ENCODE assay signal across 8 cellular contexts in the genomic region with DNA sequence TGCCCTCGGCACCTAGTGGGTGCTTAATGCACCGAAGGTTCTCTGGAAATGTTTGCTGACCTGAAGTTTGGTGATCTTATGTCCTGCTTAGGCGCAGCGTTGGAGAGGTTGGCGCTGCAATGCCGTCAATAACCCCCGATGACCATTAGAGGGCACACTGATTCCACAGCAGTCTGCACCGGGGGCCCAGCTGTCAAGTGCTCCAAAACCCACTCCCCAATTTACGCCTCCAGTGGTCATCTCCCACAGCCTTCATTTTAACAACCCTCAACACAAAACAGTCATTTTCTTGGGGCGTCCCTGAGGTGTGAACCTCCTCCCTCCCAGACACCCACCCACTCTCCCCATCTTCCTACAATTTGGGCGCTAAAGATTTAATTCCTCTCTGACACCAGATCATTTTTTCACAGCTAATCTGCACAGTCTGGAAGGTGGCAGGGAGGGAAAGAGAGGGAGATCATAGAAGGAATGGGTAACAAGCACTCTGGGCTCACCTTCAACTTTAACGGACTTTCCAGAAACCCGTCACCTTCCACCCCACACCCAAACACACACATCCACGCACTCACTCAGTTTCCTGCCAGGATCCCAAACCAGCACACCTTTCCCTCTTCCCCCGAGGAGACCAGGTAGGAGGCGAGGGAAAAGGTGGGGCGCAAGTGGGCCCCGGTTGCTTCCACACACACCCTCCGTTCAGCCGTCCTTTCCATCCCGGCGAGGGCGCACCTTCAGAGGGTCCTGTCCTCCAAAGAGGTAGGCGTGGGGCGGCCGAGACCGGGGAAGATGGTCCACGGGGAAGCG. TPM values are rescaled to one million over a fixed set of nuclear protein-coding genes. Genes with fewer than 3 reads are reported as not detected.
DNase-seq lines count a peak whose midpoint lies in the region; ATAC-seq and TF ChIP-seq lines count a peak whose summit lies in the region.

No MANE protein-coding gene starts in this region.

- H3K36me3 ChIP-seq in ectodermal cell (ENCODE audit: control insufficient read depth, insufficient read depth, low read length) (no peaks in the 10 kb centered on the region), lower lobe of right lung (peaks cover 14% of the 10 kb centered on the region)

- H3K4me3 ChIP-seq in ectodermal cell (ENCODE audit: insufficient read depth, low read depth, low read length) (peak overlapping the region; percentile 38), lower lobe of right lung (peak overlapping the region; percentile 76)

- peak overlapping the region; percentile 73 to 85 for H3K4me3 Mint-ChIP-seq in stimulated activated naive B cell treated with anti-CD40 and anti-IgM and Interleukin-4, amounts not matched to agents 10 μg/mL and 1 μg/mL and 100 μg/mL, for 72 hours

- H3K27me3 ChIP-seq in ectodermal cell (ENCODE audit: control insufficient read depth, insufficient read depth, low read length, poor library complexity, severe bottlenecking) (peaks cover 48% of the 10 kb centered on the region), lower lobe of right lung (ENCODE audit: low read depth) (peaks cover 13% of the 10 kb centered on the region)

- WGBS in ectodermal cell, 2 experiments = 6 to 7% methylated on average over 29 of the region's 29 CpGs

- H3K9me3 Mint-ChIP-seq in stimulated activated naive B cell treated with anti-CD40 and anti-IgM and Interleukin-4, amounts not matched to agents 10 μg/mL and 1 μg/mL and 100 μg/mL, for 72 hours = no peaks in the 10 kb centered on the region

- peak overlapping the region; percentile 80 for H3K27ac Mint-ChIP-seq in stimulated activated naive B cell treated with anti-CD40 and anti-IgM and Interleukin-4, amounts not matched to agents 10 μg/mL and 1 μg/mL and 100 μg/mL, for 72 hours

- DNase-seq in NCI-H2081 (lab: John Stamatoyannopoulos, UW) = peak; percentile 50 to 64
- no peak for DNase-seq in NCI-H2081 treated with DMSO at 0.1 percent for 48 hours (lab: John Stamatoyannopoulos, UW)
- peak; percentile 35 for DNase-seq in NCI-H1105 (lab: John Stamatoyannopoulos, UW)
- DNase-seq in activated CD4-positive, alpha-beta T cell treated with anti-CD3 and anti-CD28 coated beads for 1 hour = peak; percentile 21
- peak; percentile 58 for DNase-seq in lower lobe of right lung
- peak; percentile 19 for DNase-seq in stimulated activated naive B cell treated with anti-CD40 and anti-IgM and Interleukin-4, amounts not matched to agents 10 μg/mL and 1 μg/mL and 100 μg/mL, for 72 hours

- peaks cover 40% of the 10 kb centered on the region in 2 donors for H3K27me3 Mint-ChIP-seq in stimulated activated naive B cell treated with anti-CD40 and anti-IgM and Interleukin-4, amounts not matched to agents 10 μg/mL and 1 μg/mL and 100 μg/mL, for 72 hours

- H3K9me3 ChIP-seq in ectodermal cell (ENCODE audit: control insufficient read depth, low read length) = no peaks in the 10 kb centered on the region
- H3K9me3 ChIP-seq in lower lobe of right lung = no peaks in the 10 kb centered on the region

- ATAC-seq in lower lobe of right lung (peak; percentile 77 to 78), GM18498 (IDR thresholded peaks at IDR 0.05; ENCODE audit: unreplicated experiment) (no peak)
- ATAC-seq in stimulated activated naive B cell treated with anti-CD40 and anti-IgM and Interleukin-4, amounts not matched to agents 10 μg/mL and 1 μg/mL and 100 μg/mL, for 72 hours (replicated peaks) = peak; percentile 59 to 66

- H3K36me3 Mint-ChIP-seq in stimulated activated naive B cell treated with anti-CD40 and anti-IgM and Interleukin-4, amounts not matched to agents 10 μg/mL and 1 μg/mL and 100 μg/mL, for 72 hours = peaks cover 0 to 3% of the 10 kb centered on the region in 2 donors

- H3K4me1 Mint-ChIP-seq in stimulated activated naive B cell treated with anti-CD40 and anti-IgM and Interleukin-4, amounts not matched to agents 10 μg/mL and 1 μg/mL and 100 μg/mL, for 72 hours = peaks cover 21 to 28% of the 10 kb centered on the region in 2 donors

- H3K4me1 ChIP-seq in ectodermal cell (ENCODE audit: control insufficient read depth, insufficient read depth, low read length) = no peaks in the 10 kb centered on the region
- peaks cover 32% of the 10 kb centered on the region for H3K4me1 ChIP-seq in lower lobe of right lung

- TF ChIP-seq CTCF in lower lobe of right lung (IDR thresholded peaks at IDR 0.05) = peak; percentile 91

- intact Hi-C loops in lower lobe of right lung (cut with DNase I) = no loop called here

- H3K27ac ChIP-seq in ectodermal cell (ENCODE audit: insufficient read depth, low read depth, low read length, poor library complexity, severe bottlenecking) = no peak overlapping the region
- H3K27ac ChIP-seq in lower lobe of right lung = peak overlapping the region; percentile 77

RNA-seq across cellular contexts. Expression of gene NPR1, which starts 0.6 kb away (rescaled TPM):
- polyA plus RNA-seq in ectodermal cell (2013, experiment 1 of 4) = 0.63 TPM
- 0.43 TPM for polyA plus RNA-seq in ectodermal cell (2013, experiment 2 of 4)
- polyA plus RNA-seq in ectodermal cell (2013, experiment 3 of 4) = 0.37 TPM
- 0.24 TPM for polyA plus RNA-seq in ectodermal cell (2013, experiment 4 of 4)
- total RNA-seq in lower lobe of right lung = 58.8 TPM

RNA-seq across cellular contexts. Expression of gene ILF2, which starts 7.1 kb away (rescaled TPM):
- 464 TPM for polyA plus RNA-seq in ectodermal cell (2013, experiment 1 of 4)
- polyA plus RNA-seq in ectodermal cell (2013, experiment 2 of 4) = 424 TPM
- 375 TPM for polyA plus RNA-seq in ectodermal cell (2013, experiment 3 of 4)
- polyA plus RNA-seq in ectodermal cell (2013, experiment 4 of 4) = 419 TPM
- 83.2 TPM for total RNA-seq in lower lobe of right lung

RNA-seq across cellular contexts. Expression of gene SNAPIN, which starts 19.4 kb away (rescaled TPM):
- 35.0 TPM for polyA plus RNA-seq in ectodermal cell (2013, experiment 1 of 4)
- 39.7 TPM for polyA plus RNA-seq in ectodermal cell (2013, experiment 2 of 4)
- 43.8 TPM for polyA plus RNA-seq in ectodermal cell (2013, experiment 3 of 4)
- 44.1 TPM for polyA plus RNA-seq in ectodermal cell (2013, experiment 4 of 4)
- total RNA-seq in lower lobe of right lung = 40.2 TPM

RNA-seq across cellular contexts. Expression of gene CHTOP, which starts 44.1 kb away (rescaled TPM):
- 141 TPM for polyA plus RNA-seq in ectodermal cell (2013, experiment 1 of 4)
- 153 TPM for polyA plus RNA-seq in ectodermal cell (2013, experiment 2 of 4)
- polyA plus RNA-seq in ectodermal cell (2013, experiment 3 of 4) = 117 TPM
- 130 TPM for polyA plus RNA-seq in ectodermal cell (2013, experiment 4 of 4)
- total RNA-seq in lower lobe of right lung = 72.2 TPM

RNA-seq across cellular contexts. Expression of gene S100A1, which starts 49.7 kb away (rescaled TPM):
- polyA plus RNA-seq in ectodermal cell (2013, experiment 1 of 4) = not detected
- polyA plus RNA-seq in ectodermal cell (2013, experiment 2 of 4) = 0.76 TPM
- 1.5 TPM for polyA plus RNA-seq in ectodermal cell (2013, experiment 3 of 4)
- not detected for polyA plus RNA-seq in ectodermal cell (2013, experiment 4 of 4)
- total RNA-seq in lower lobe of right lung = 0.71 TPM
